In the genomic region with DNA sequence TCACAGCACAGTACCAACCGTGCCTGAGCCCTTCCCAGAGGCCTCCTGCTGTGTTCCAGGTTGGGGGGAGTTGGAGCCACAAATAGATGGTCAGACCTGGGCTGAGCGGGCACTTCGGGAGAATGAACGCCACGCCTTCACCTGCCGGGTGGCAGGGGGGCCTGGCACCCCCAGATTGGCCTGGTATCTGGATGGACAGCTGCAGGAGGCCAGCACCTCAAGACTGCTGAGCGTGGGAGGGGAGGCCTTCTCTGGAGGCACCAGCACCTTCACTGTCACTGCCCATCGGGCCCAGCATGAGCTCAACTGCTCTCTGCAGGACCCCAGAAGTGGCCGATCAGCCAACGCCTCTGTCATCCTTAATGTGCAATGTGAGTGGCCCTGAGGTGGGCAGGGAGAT, we compare ENCODE assay signal across 10 cellular contexts. TPM values are rescaled to one million over a fixed set of nuclear protein-coding genes. Genes with fewer than 3 reads are reported as not detected.
A peak's percentile ranks its signal among the peaks of the same experiment; 100 is the strongest.
DNase-seq lines count a peak whose midpoint lies in the region; ATAC-seq and TF ChIP-seq lines count a peak whose summit lies in the region.
"Had no signal": no experiment of that assay in that cellular context is flagged by ENCODE, and none has a peak within 500 bp of the region (broad histone marks: within the 10 kb centered on the region; RNA-seq: fewer than 3 reads in every experiment).

No MANE protein-coding gene starts in this region.

- H3K4me3 Mint-ChIP-seq in H9 (peak overlapping the region; percentile 86 to 97), WTC11 (peak overlapping the region; percentile 96)

- H3K79me2 ChIP-seq in H9 (ENCODE audit: insufficient read depth, low read length) (no peaks in the 10 kb centered on the region), hepatocyte (peaks cover 10% of the 10 kb centered on the region)

- no peak overlapping the region for H3K14ac ChIP-seq in H9 (ENCODE audit: insufficient read depth, low read length)

- H3K23ac ChIP-seq in H9 (ENCODE audit: insufficient read length, low read depth, low read length), result no peak overlapping the region

- TF ChIP-seq CTCF in H9 (conservative IDR thresholded peaks at IDR 0.05), result no peak
- TF ChIP-seq CTCF in WTC11 (IDR thresholded peaks at IDR 0.05), result no peak
- no peak for TF ChIP-seq CTCF in hepatocyte (IDR thresholded peaks at IDR 0.05; ENCODE audit: poor library complexity)
- TF ChIP-seq CTCF in retinal pigment epithelial cell (conservative IDR thresholded peaks at IDR 0.05; ENCODE audit: low read depth, low read length), result no peak

- H3K4me1 Mint-ChIP-seq in H9, result peaks cover 33 to 34% of the 10 kb centered on the region in 2 experiments
- H3K4me1 Mint-ChIP-seq in WTC11, result peaks cover 23% of the 10 kb centered on the region

- H4K5ac ChIP-seq in H9 (ENCODE audit: insufficient read length, low read depth, low read length), result no peak overlapping the region

- POLR2A ChIA-PET in WTC11 (lab: Charles Lee), result no interaction called here

- ATAC-seq in WTC11 (no peak), HG02840 (IDR thresholded peaks at IDR 0.05; ENCODE audit: low FRiP score, unreplicated experiment) (no peak), HG03025 (IDR thresholded peaks at IDR 0.05; ENCODE audit: low FRiP score, unreplicated experiment) (no peak), HG02852 (IDR thresholded peaks at IDR 0.05; ENCODE audit: unreplicated experiment) (no peak)

- peaks cover 10% of the 10 kb centered on the region for H3K23me2 ChIP-seq in H9 (ENCODE audit: insufficient read length, low read depth, low read length, poor library complexity, severe bottlenecking)

- H3K4me1 ChIP-seq in H9 (ENCODE audit: insufficient read depth, low read length) (no peaks in the 10 kb centered on the region; the same call in 1 of the 2 replicates), hepatocyte (ENCODE audit: insufficient read depth) (peaks cover 15% of the 10 kb centered on the region)
- H3K4me1 ChIP-seq: uterus had no signal

- peaks cover 5% of the 10 kb centered on the region; the same call in 1 of the 2 replicates for H3K27me3 Mint-ChIP-seq in H9 (ENCODE audit: low read depth)
- H3K27me3 Mint-ChIP-seq in WTC11 (ENCODE audit: low read depth), result peaks cover 3% of the 10 kb centered on the region; the same call in 1 of the 2 replicates

- no peak overlapping the region for H2AK5ac ChIP-seq in H9 (ENCODE audit: insufficient read length, low read length)

- no peak overlapping the region for H3K4me3 ChIP-seq in hepatocyte
- peak overlapping the region; percentile 88 for H3K4me3 ChIP-seq in retinal pigment epithelial cell (ENCODE audit: low read length)

- no peaks in the 10 kb centered on the region for H3K9me2 ChIP-seq in hepatocyte (replicated peaks; ENCODE audit: insufficient read depth)

- H4K20me1 ChIP-seq in H9 (ENCODE audit: control insufficient read depth, insufficient read depth, insufficient read length) (no peaks in the 10 kb centered on the region), hepatocyte (ENCODE audit: insufficient read depth, poor library complexity, severe bottlenecking) (no peaks in the 10 kb centered on the region)

- H3T11ph ChIP-seq in H9 (ENCODE audit: low read length), result no peak overlapping the region

- H3K27ac Mint-ChIP-seq in H9 (no peak overlapping the region), WTC11 (no peak overlapping the region)

- no peak overlapping the region for H2AFZ ChIP-seq in H9 (ENCODE audit: low read length)
- no peak overlapping the region for H2AFZ ChIP-seq in hepatocyte

- H2BK5ac ChIP-seq in H9 (ENCODE audit: insufficient read length, low read length), result no peak overlapping the region

- CTCF ChIA-PET in WTC11 (lab: Charles Lee), result no interaction called here

- H2BK12ac ChIP-seq in H9 (ENCODE audit: insufficient read length, low read depth, low read length), result no peak overlapping the region

- H3K18ac ChIP-seq in H9 (ENCODE audit: insufficient read length, low read depth, low read length), result no peak overlapping the region

- no peak overlapping the region for H2BK120ac ChIP-seq in H9 (ENCODE audit: low read depth, low read length, poor library complexity, severe bottlenecking)

- no peak overlapping the region for H2BK20ac ChIP-seq in H9 (ENCODE audit: low read depth, low read length, poor library complexity, severe bottlenecking)

- H3K9me3 ChIP-seq in H9 (ENCODE audit: control insufficient read depth, low read depth, low read length) (no peaks in the 10 kb centered on the region), hepatocyte (ENCODE audit: low read depth) (no peaks in the 10 kb centered on the region)
- H3K9me3 ChIP-seq: uterus had no signal

- H3K4me2 ChIP-seq in H9 (ENCODE audit: insufficient read depth, insufficient read length, low read length), result peak overlapping the region; percentile 93
- H3K4me2 ChIP-seq in hepatocyte, result peak overlapping the region; percentile 92

- H2BK15ac ChIP-seq in H9 (ENCODE audit: low read depth, low read length), result no peak overlapping the region

- H4K8ac ChIP-seq in H9 (replicated peaks; ENCODE audit: insufficient read length, low read depth, low read length), result no peak overlapping the region

- no peak overlapping the region for H3K4ac ChIP-seq in H9 (ENCODE audit: low read depth, low read length)

- WGBS in H9 (ENCODE audit: extremely low coverage, insufficient read length, low lambda C conversion rate), result no CpG with 5 or more reads among the region's 10 CpGs
- WGBS in hepatocyte (ENCODE audit: low lambda C conversion rate, missing lambda C conversion rate), result 86% methylated on average over 10 of the region's 10 CpGs

- H4K91ac ChIP-seq in H9 (ENCODE audit: insufficient read length, low read depth, low read length), result no peak overlapping the region

- H3K36me3 Mint-ChIP-seq in H9 (ENCODE audit: insufficient read depth in 1 of 3, low read depth in 3 of 3) (peaks cover 0 to 7% (median 5%) of the 10 kb centered on the region in 3 experiments; a peak in 3 of 7 replicates), WTC11 (no peaks in the 10 kb centered on the region)

- H3K9ac ChIP-seq in H9 (ENCODE audit: extremely low read depth, insufficient read length, low read length), result no peak overlapping the region

- no peaks in the 10 kb centered on the region for H3K9me3 Mint-ChIP-seq in H9
- no peaks in the 10 kb centered on the region for H3K9me3 Mint-ChIP-seq in WTC11

- no peak overlapping the region for H3K56ac ChIP-seq in H9 (ENCODE audit: insufficient read length, low read depth, low read length)

- DNase-seq in H9 (no peak), WTC11 (ENCODE audit: low spot score) (no peak), hepatocyte (ENCODE audit: low spot score) (no peak), retinal pigment epithelial cell (ENCODE audit: low read depth) (no peak), HPDE6-E6E7 (ENCODE audit: extremely low spot score) (no peak)
- DNase-seq: NCI-H510A, uterus had no signal

- H3K36me3 ChIP-seq in hepatocyte (replicated peaks; ENCODE audit: insufficient read depth, low read depth), result no peaks in the 10 kb centered on the region
- H3K36me3 ChIP-seq: uterus had no signal

- H3K27ac ChIP-seq in H9 (ENCODE audit: insufficient read length, low read depth, low read length) (no peak overlapping the region), hepatocyte (peak overlapping the region; percentile 91)
- H3K27ac ChIP-seq: uterus had no signal

- H3K79me1 ChIP-seq in H9 (ENCODE audit: insufficient read depth, low read depth, low read length, poor library complexity, severe bottlenecking), result no peaks in the 10 kb centered on the region

- no peaks in the 10 kb centered on the region for H3K27me3 ChIP-seq in H9 (ENCODE audit: insufficient read depth, low read length)
- H3K27me3 ChIP-seq in hepatocyte, result no peaks in the 10 kb centered on the region
- H3K27me3 ChIP-seq: uterus had no signal

TF ChIP-seq in WTC11, 78 proteins besides CTCF, POLR2A, EP300 and RAD21 (continues in another document):
- TF ChIP-seq NFATC4 (CRISPR knock-in tag; IDR thresholded peaks at IDR 0.05) (no peak), FOXP1 (CRISPR knock-in tag; IDR thresholded peaks at IDR 0.05; ENCODE audit: borderline replicate concordance) (no peak), FOXK1 (CRISPR knock-in tag; IDR thresholded peaks at IDR 0.05) (no peak), ZNF263 (CRISPR knock-in tag; IDR thresholded peaks at IDR 0.05; ENCODE audit: low read depth) (no peak), ELF4 (CRISPR knock-in tag; IDR thresholded peaks at IDR 0.05; ENCODE audit: low read depth) (no peak), SP1 (CRISPR knock-in tag; conservative IDR thresholded peaks at IDR 0.05) (no peak), ZNF671 (CRISPR knock-in tag; IDR thresholded peaks at IDR 0.05) (no peak)
- TF ChIP-seq, protein P1, sequence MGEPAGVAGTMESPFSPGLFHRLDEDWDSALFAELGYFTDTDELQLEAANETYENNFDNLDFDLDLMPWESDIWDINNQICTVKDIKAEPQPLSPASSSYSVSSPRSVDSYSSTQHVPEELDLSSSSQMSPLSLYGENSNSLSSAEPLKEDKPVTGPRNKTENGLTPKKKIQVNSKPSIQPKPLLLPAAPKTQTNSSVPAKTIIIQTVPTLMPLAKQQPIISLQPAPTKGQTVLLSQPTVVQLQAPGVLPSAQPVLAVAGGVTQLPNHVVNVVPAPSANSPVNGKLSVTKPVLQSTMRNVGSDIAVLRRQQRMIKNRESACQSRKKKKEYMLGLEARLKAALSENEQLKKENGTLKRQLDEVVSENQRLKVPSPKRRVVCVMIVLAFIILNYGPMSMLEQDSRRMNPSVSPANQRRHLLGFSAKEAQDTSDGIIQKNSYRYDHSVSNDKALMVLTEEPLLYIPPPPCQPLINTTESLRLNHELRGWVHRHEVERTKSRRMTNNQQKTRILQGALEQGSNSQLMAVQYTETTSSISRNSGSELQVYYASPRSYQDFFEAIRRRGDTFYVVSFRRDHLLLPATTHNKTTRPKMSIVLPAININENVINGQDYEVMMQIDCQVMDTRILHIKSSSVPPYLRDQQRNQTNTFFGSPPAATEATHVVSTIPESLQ (CRISPR knock-in tag; IDR thresholded peaks at IDR 0.05), result no peak
- TF ChIP-seq, protein P2, sequence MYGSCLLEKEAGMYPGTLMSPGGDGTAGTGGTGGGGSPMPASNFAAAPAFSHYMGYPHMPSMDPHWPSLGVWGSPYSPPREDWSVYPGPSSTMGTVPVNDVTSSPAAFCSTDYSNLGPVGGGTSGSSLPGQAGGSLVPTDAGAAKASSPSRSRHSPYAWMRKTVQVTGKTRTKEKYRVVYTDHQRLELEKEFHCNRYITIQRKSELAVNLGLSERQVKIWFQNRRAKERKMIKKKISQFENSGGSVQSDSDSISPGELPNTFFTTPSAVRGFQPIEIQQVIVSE (CRISPR knock-in tag; IDR thresholded peaks at IDR 0.05; ENCODE audit: borderline replicate concordance), result no peak

RNA-seq across cellular contexts. Expression of a gene that starts 1.1 kb away (rescaled TPM):
- 24.5 and 26.2 TPM in 2 replicates for total RNA-seq in H9 (2021)
- 19.1 to 21.6 TPM (median 19.7 TPM) in 3 replicates for total RNA-seq in WTC11 (2021)
- total RNA-seq in hepatocyte, result 30.6 and 32.3 TPM in 2 replicates
- 35.6 and 42.9 TPM in 2 replicates for polyA plus RNA-seq in hepatocyte

RNA-seq across cellular contexts. Expression of a gene that starts 4.8 kb away (rescaled TPM):
- 1.6 TPM in 2 replicates for total RNA-seq in H9 (2021)
- total RNA-seq in WTC11 (2021), result 0.70 to 0.78 TPM (median 0.71 TPM) in 3 replicates
- 1.9 and 4.9 TPM in 2 replicates for total RNA-seq in hepatocyte
- 2.1 and 3.1 TPM in 2 replicates for polyA plus RNA-seq in hepatocyte

RNA-seq across cellular contexts. Expression of a gene that starts 33.6 kb away (rescaled TPM):
- total RNA-seq in H9 (2021), result 10.3 and 11.5 TPM in 2 replicates
- 6.2 to 11.1 TPM (median 10.9 TPM) in 3 replicates for total RNA-seq in WTC11 (2021)
- total RNA-seq in hepatocyte, result 20.6 and 21.0 TPM in 2 replicates
- polyA plus RNA-seq in hepatocyte, result 12.3 and 12.6 TPM in 2 replicates

RNA-seq across cellular contexts. Expression of a gene that starts 40.1 kb away (rescaled TPM):
- total RNA-seq in H9 (2021) (152 TPM in 2 replicates), WTC11 (2021) (134 to 154 TPM (median 141 TPM) in 3 replicates), hepatocyte (177 and 190 TPM in 2 replicates)
- polyA plus RNA-seq in hepatocyte, result 166 and 194 TPM in 2 replicates
